ENCODE assay signal across 8 cellular contexts in genomic region chr5:40225147-40225546, GRCh38.
A peak's percentile ranks its signal among the peaks of the same experiment; 100 is the strongest.
DNase-seq lines count a peak whose midpoint lies in the region; ATAC-seq lines count a peak whose summit lies in the region.
"Not testable (repeated sequence)": the region's sequence is repeated elsewhere in the genome, so short reads cannot be mapped to it uniquely, and the experiment has no call there.

No MANE protein-coding gene starts in this region.

- ATAC-seq in GM18511 (IDR thresholded peaks at IDR 0.05; ENCODE audit: unreplicated experiment) = peak; percentile 37
- peak; percentile 25 for ATAC-seq in activated T-cell treated with anti-CD3 and anti-CD28 coated beads, Interleukin-2, amount 50 U/mL, for 4 hours
- peak; percentile 62 for ATAC-seq in memory B cell (ENCODE audit: low read depth)

- DNase-seq in HK-2 (ENCODE audit: unreplicated experiment) (peak; percentile 4), memory B cell (ENCODE audit: low spot score in 2 of 2) (peak in 1 of 2 donors; percentile 25)
- DNase-seq in activated CD4-positive, alpha-beta T cell treated with anti-CD3 and anti-CD28 coated beads, Interleukin-2, amount 10 ng/mL, durations not matched to agents 24 days and 14 days; activated T-cell treated with anti-CD3 and anti-CD28 coated beads, Interleukin-2, amount 50 U/mL, for 4 hours: not testable (repeated sequence)
- DNase-seq in activated naive CD4-positive, alpha-beta T cell treated with anti-CD3 and anti-CD28 coated beads for 36 hours = peak; percentile 61
- DNase-seq in stimulated activated CD4-positive, alpha-beta T cell treated with anti-CD3 and anti-CD28 coated beads, Interleukin-4, amount 100 ng/mL, for 1 hour = peak; percentile 31
- peak; percentile 36 for DNase-seq in stimulated activated naive CD4-positive, alpha-beta T cell treated with Interleukin-2 at 50 U/mL for 16 hours (lab: John Stamatoyannopoulos, UW)

- peaks cover 17% of the 10 kb centered on the region for H3K9me3 Mint-ChIP-seq in activated CD4-positive, alpha-beta T cell treated with anti-CD3 and anti-CD28 coated beads, Interleukin-2, amount 10 ng/mL, durations not matched to agents 24 days and 14 days
- not testable (repeated sequence) for H3K9me3 Mint-ChIP-seq in activated T-cell treated with anti-CD3 and anti-CD28 coated beads, Interleukin-2, amount 50 U/mL, for 4 hours; activated naive CD4-positive, alpha-beta T cell treated with anti-CD3 and anti-CD28 coated beads for 36 hours; memory B cell

- intact Hi-C loops in activated CD4-positive, alpha-beta T cell treated with anti-CD3 and anti-CD28 coated beads, Interleukin-2, amount 10 ng/mL, durations not matched to agents 24 days and 14 days (cut with micrococcal nuclease) = loop anchor here (2.0 kb wide), 1 partner anchor 610 kb away; the partner anchor contains the start of gene RPL37
- intact Hi-C loops in activated naive CD4-positive, alpha-beta T cell treated with anti-CD3 and anti-CD28 coated beads for 36 hours (cut with micrococcal nuclease) = loop anchor here (10.0 kb wide), 1 partner anchor 1010 kb away; the partner anchor contains the start of gene FYB1

- H3K4me3 Mint-ChIP-seq in activated CD4-positive, alpha-beta T cell treated with anti-CD3 and anti-CD28 coated beads, Interleukin-2, amount 10 ng/mL, durations not matched to agents 24 days and 14 days; activated naive CD4-positive, alpha-beta T cell treated with anti-CD3 and anti-CD28 coated beads for 36 hours; memory B cell: not testable (repeated sequence)
- H3K4me3 Mint-ChIP-seq in activated T-cell treated with anti-CD3 and anti-CD28 coated beads, Interleukin-2, amount 50 U/mL, for 4 hours = peak overlapping the region; percentile 10

- peak overlapping the region; percentile 90 for H3K27ac Mint-ChIP-seq in activated CD4-positive, alpha-beta T cell treated with anti-CD3 and anti-CD28 coated beads, Interleukin-2, amount 10 ng/mL, durations not matched to agents 24 days and 14 days
- peak overlapping the region; percentile 92 for H3K27ac Mint-ChIP-seq in activated naive CD4-positive, alpha-beta T cell treated with anti-CD3 and anti-CD28 coated beads for 36 hours
- H3K27ac Mint-ChIP-seq in memory B cell = not testable (repeated sequence)

- CTCF ChIA-PET in activated naive CD4-positive, alpha-beta T cell treated with anti-CD3 and anti-CD28 coated beads for 36 hours (lab: Charles Lee) = interaction anchor here (0.6 to 1.0 kb wide), 2 partner anchors 18 to 45 kb away, joined by 3 read pairs; no protein-coding TSS in a partner anchor

- not testable (repeated sequence) for H3K36me3 Mint-ChIP-seq in activated CD4-positive, alpha-beta T cell treated with anti-CD3 and anti-CD28 coated beads, Interleukin-2, amount 10 ng/mL, durations not matched to agents 24 days and 14 days (ENCODE audit: low read depth); activated T-cell treated with anti-CD3 and anti-CD28 coated beads, Interleukin-2, amount 50 U/mL, for 4 hours (ENCODE audit: insufficient read depth); activated naive CD4-positive, alpha-beta T cell treated with anti-CD3 and anti-CD28 coated beads for 36 hours (ENCODE audit: low read depth); memory B cell

- H3K27me3 Mint-ChIP-seq in activated CD4-positive, alpha-beta T cell treated with anti-CD3 and anti-CD28 coated beads, Interleukin-2, amount 10 ng/mL, durations not matched to agents 24 days and 14 days; activated T-cell treated with anti-CD3 and anti-CD28 coated beads, Interleukin-2, amount 50 U/mL, for 4 hours (ENCODE audit: low read depth); activated naive CD4-positive, alpha-beta T cell treated with anti-CD3 and anti-CD28 coated beads for 36 hours (ENCODE audit: low read depth): not testable (repeated sequence)
- peaks cover 12% of the 10 kb centered on the region for H3K27me3 Mint-ChIP-seq in memory B cell

- peaks cover 41% of the 10 kb centered on the region for H3K4me1 Mint-ChIP-seq in activated CD4-positive, alpha-beta T cell treated with anti-CD3 and anti-CD28 coated beads, Interleukin-2, amount 10 ng/mL, durations not matched to agents 24 days and 14 days
- peaks cover 41% of the 10 kb centered on the region for H3K4me1 Mint-ChIP-seq in activated T-cell treated with anti-CD3 and anti-CD28 coated beads, Interleukin-2, amount 50 U/mL, for 4 hours (ENCODE audit: low read depth)
- peaks cover 49% of the 10 kb centered on the region for H3K4me1 Mint-ChIP-seq in activated naive CD4-positive, alpha-beta T cell treated with anti-CD3 and anti-CD28 coated beads for 36 hours (ENCODE audit: low read depth)
- peaks cover 12% of the 10 kb centered on the region for H3K4me1 Mint-ChIP-seq in memory B cell
